In genomic region chr7:1704326-1705241, GRCh38 we compare ENCODE assay signal across 1 cellular context.
TF ChIP-seq lines count a peak whose summit lies in the region.

No MANE protein-coding gene starts in this region.

TF ChIP-seq in HCT116, 20 proteins besides CTCF, POLR2A, EP300 and RAD21 (continued from another document):
- TF ChIP-seq ZBTB33 (IDR thresholded peaks at IDR 0.05; ENCODE audit: extremely low read depth, insufficient replicate concordance, low read length) = no peak
- no peak for TF ChIP-seq ZFX (IDR thresholded peaks at IDR 0.05)
- no peak for TF ChIP-seq TCF7L2 (IDR thresholded peaks at IDR 0.05; ENCODE audit: borderline replicate concordance, extremely low read depth, insufficient read depth, insufficient read length)
- TF ChIP-seq MAX (IDR thresholded peaks at IDR 0.05) = no peak
- TF ChIP-seq EZH2 (IDR thresholded peaks at IDR 0.05) = no peak
- no peak for TF ChIP-seq REST (IDR thresholded peaks at IDR 0.05; ENCODE audit: low read depth)
- no peak for TF ChIP-seq ZNF274 (IDR thresholded peaks at IDR 0.05; ENCODE audit: low read depth, low read length)
